ENCODE assay signal across 36 cellular contexts in genomic region chr20:25723975-25724374, GRCh38.
"Had no signal": no experiment of that assay in that cellular context is flagged by ENCODE, and none has a peak within 500 bp of the region (broad histone marks: within the 10 kb centered on the region; RNA-seq: fewer than 3 reads in every experiment).

No MANE protein-coding gene starts in this region.

- H3K36me3 ChIP-seq: MG63 had no signal

- DNase-seq: Karpas-422, Kasumi-1, MG63, MM.1S, MV-4-11, NCI-H1048, NCI-H1092, NCI-H1092 treated with DMSO at 0.1 percent for 48 hours, NCI-H1105, NCI-H1105 treated with DMSO at 0.1 percent for 48 hours, NCI-H1417, NCI-H1417 treated with DMSO at 0.1 percent for 48 hours, NCI-H1436, NCI-H1436 treated with DMSO at 0.1 percent for 48 hours, NCI-H146, NCI-H1694, NCI-H1694 treated with DMSO at 0.1 percent for 48 hours, NCI-H187, NCI-H187 treated with DMSO at 0.1 percent for 48 hours, NCI-H1930, NCI-H2029, NCI-H2029 treated with DMSO at 0.1 percent for 48 hours, NCI-H2081, NCI-H2081 treated with DMSO at 0.1 percent for 48 hours, NCI-H2107, NCI-H2171, NCI-H2171 treated with DMSO at 0.1 percent for 48 hours, NCI-H2227 treated with DMSO at 0.1 percent for 48 hours, NCI-H226, NCI-H345, NCI-H446, NCI-H446 treated with DMSO at 0.1 percent for 48 hours, NCI-H510A, NCI-H510A treated with DMSO at 0.1 percent for 48 hours, NCI-H524, NCI-H524 treated with DMSO at 0.1 percent for 48 hours had no signal

- H3K4me3 ChIP-seq: MG63 had no signal

- H3K27me3 ChIP-seq: MG63 had no signal
